Comparison of ENCODE assay signal across 8 cellular contexts in genomic region chr2:69565431-69565839, GRCh38.
DNase-seq lines count a peak whose midpoint lies in the region; ATAC-seq, FAIRE-seq and TF ChIP-seq lines count a peak whose summit lies in the region.

No MANE protein-coding gene starts in this region.

- peak; percentile 81 for FAIRE-seq in GM18507 (lab: Jason Lieb, UNC)

- H3K4me3 ChIP-seq in brain microvascular endothelial cell (ENCODE audit: low read depth, low read length) (no peak overlapping the region), right lobe of liver (no peak overlapping the region)

- DNase-seq in AG08396 (ENCODE audit: low spot score) = peak; percentile 33
- peak; percentile 45 for DNase-seq in GM18507 (ENCODE audit: extremely low spot score, insufficient read length, low read depth)
- no peak for DNase-seq in brain microvascular endothelial cell
- DNase-seq in right lobe of liver = peak; percentile 38 to 59 (median 54)
- peak; percentile 27 to 46 for DNase-seq in stimulated activated CD8-positive, alpha-beta memory T cell treated with anti-CD3 and anti-CD28 coated beads, Interleukin-15, amount 100 ng/mL, for 4 hours (ENCODE audit: low read depth in 2 of 2)

- TF ChIP-seq CTCF in LNCAP (IDR thresholded peaks at IDR 0.05) = peak; percentile 45
- peak; percentile 48 for TF ChIP-seq CTCF in VCaP (conservative IDR thresholded peaks at IDR 0.05)
- peak; percentile 90 for TF ChIP-seq CTCF in brain microvascular endothelial cell (IDR thresholded peaks at IDR 0.05; ENCODE audit: low read depth, low read length, missing control alignments)
- TF ChIP-seq CTCF in right lobe of liver (IDR thresholded peaks at IDR 0.05) = peak; percentile 47 to 71 (median 63)

- H3K27ac ChIP-seq in VCaP (no peak overlapping the region), brain microvascular endothelial cell (no peak overlapping the region), right lobe of liver (no peak overlapping the region)

- in situ Hi-C loops in brain microvascular endothelial cell (cut with HindIII; ENCODE audit: low pct_ligation_motif_present, low sequenced_read_pairs) = no loop called here

- H3K9me3 ChIP-seq in right lobe of liver = no peaks in the 10 kb centered on the region

- peaks cover 0 to 20% (median 3%) of the 10 kb centered on the region in 4 donors for H3K4me1 ChIP-seq in right lobe of liver

- WGBS in right lobe of liver (ENCODE audit: insufficient coverage, low coverage, low lambda C conversion rate, missing lambda C conversion rate) = no CpG with 5 or more reads among the region's 3 CpGs

- TF ChIP-seq POLR2A in right lobe of liver (IDR thresholded peaks at IDR 0.05) = no peak

- intact Hi-C loops in right lobe of liver (cut with DNase I) = loop anchor here (10.0 kb wide), 1 partner anchor 149 kb away; no protein-coding TSS in a partner anchor

- ATAC-seq in right lobe of liver (peak; percentile 50 to 71 (median 60)), HG03095 (IDR thresholded peaks at IDR 0.05; ENCODE audit: unreplicated experiment) (no peak)

- H3K36me3 ChIP-seq in brain microvascular endothelial cell (replicated peaks) = peaks cover 4% of the 10 kb centered on the region
- H3K36me3 ChIP-seq in right lobe of liver = no peaks in the 10 kb centered on the region

- H3K27me3 ChIP-seq in brain microvascular endothelial cell (replicated peaks) (no peaks in the 10 kb centered on the region), right lobe of liver (no peaks in the 10 kb centered on the region)
